1 cellular context compared by ENCODE assay signal in the genomic region with DNA sequence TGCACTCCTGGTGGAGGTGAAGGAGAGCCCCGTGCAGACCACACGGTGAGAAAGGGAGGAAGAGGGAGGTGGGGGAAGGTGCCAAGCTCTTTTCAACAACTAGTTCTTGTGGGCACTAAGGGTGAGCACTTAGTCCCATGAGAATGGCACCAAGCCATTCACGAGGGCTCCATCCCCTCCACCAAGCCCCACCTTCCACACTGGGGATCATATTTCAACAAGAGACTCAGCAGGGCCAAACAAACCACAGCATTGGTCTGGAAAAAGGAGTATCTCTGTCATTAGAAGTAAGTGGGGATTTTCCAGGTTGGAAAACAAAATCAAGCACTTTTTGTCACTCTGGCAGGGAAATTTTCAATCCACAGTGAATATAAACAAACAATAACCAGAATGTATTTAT.
TF ChIP-seq lines count a peak whose summit lies in the region.

No MANE protein-coding gene starts in this region.

TF ChIP-seq in SK-N-SH, 30 proteins besides CTCF, POLR2A, EP300 and RAD21 (continued from another document):
- TF ChIP-seq, protein P1, sequence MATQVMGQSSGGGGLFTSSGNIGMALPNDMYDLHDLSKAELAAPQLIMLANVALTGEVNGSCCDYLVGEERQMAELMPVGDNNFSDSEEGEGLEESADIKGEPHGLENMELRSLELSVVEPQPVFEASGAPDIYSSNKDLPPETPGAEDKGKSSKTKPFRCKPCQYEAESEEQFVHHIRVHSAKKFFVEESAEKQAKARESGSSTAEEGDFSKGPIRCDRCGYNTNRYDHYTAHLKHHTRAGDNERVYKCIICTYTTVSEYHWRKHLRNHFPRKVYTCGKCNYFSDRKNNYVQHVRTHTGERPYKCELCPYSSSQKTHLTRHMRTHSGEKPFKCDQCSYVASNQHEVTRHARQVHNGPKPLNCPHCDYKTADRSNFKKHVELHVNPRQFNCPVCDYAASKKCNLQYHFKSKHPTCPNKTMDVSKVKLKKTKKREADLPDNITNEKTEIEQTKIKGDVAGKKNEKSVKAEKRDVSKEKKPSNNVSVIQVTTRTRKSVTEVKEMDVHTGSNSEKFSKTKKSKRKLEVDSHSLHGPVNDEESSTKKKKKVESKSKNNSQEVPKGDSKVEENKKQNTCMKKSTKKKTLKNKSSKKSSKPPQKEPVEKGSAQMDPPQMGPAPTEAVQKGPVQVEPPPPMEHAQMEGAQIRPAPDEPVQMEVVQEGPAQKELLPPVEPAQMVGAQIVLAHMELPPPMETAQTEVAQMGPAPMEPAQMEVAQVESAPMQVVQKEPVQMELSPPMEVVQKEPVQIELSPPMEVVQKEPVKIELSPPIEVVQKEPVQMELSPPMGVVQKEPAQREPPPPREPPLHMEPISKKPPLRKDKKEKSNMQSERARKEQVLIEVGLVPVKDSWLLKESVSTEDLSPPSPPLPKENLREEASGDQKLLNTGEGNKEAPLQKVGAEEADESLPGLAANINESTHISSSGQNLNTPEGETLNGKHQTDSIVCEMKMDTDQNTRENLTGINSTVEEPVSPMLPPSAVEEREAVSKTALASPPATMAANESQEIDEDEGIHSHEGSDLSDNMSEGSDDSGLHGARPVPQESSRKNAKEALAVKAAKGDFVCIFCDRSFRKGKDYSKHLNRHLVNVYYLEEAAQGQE (IDR thresholded peaks at IDR 0.05; ENCODE audit: low read depth, low read length): no peak
- TF ChIP-seq NRF1 (IDR thresholded peaks at IDR 0.05; ENCODE audit: low read depth, low read length): no peak
